In genomic region chr3:146747928-146748327, GRCh38 we compare ENCODE assay signal across 9 cellular contexts.
A peak's percentile ranks its signal among the peaks of the same experiment; 100 is the strongest.
DNase-seq lines count a peak whose midpoint lies in the region; TF ChIP-seq lines count a peak whose summit lies in the region.
"Had no signal": no experiment of that assay in that cellular context is flagged by ENCODE, and none has a peak within 500 bp of the region (broad histone marks: within the 10 kb centered on the region; RNA-seq: fewer than 3 reads in every experiment).

No MANE protein-coding gene starts in this region.

- no peak overlapping the region for H3K9ac ChIP-seq in neural progenitor cell

- TF ChIP-seq CTCF in cardiac fibroblast (IDR thresholded peaks at IDR 0.05; ENCODE audit: low read depth, low read length) (peak; percentile 42), neural progenitor cell (IDR thresholded peaks at IDR 0.05) (peak; percentile 40)

- DNase-seq in DMS114 treated with DMSO at 0.1 percent for 48 hours (lab: John Stamatoyannopoulos, UW; ENCODE audit: unreplicated experiment) = peak; percentile 31
- DNase-seq in Jurkat, Clone E6-1 (ENCODE audit: low read depth, low spot score) = peak; percentile 4
- DNase-seq in cardiac fibroblast (ENCODE audit: low read depth in 2 of 2) = peak; percentile 54 to 75
- no peak for DNase-seq in neural progenitor cell (ENCODE audit: low spot score)
- no peak for DNase-seq in SIG-M5 (lab: John Stamatoyannopoulos, UW)
- no peak for DNase-seq in activated CD4-positive, CD25-positive, alpha-beta regulatory T cell (lab: John Stamatoyannopoulos, UW)
- DNase-seq in stimulated activated naive CD4-positive, alpha-beta T cell treated with Interleukin-2 at 50 U/mL for 16 hours (lab: John Stamatoyannopoulos, UW) = no peak
- no peak for DNase-seq in activated CD4-positive, alpha-beta memory T cell treated with anti-CD3 and anti-CD28 coated beads, Interleukin-2, amount 10 ng/mL, durations not matched to agents 7 days and 5 days

- H3K27ac Mint-ChIP-seq in neural progenitor cell = no peak overlapping the region
- no peak overlapping the region for H3K27ac Mint-ChIP-seq in activated CD4-positive, alpha-beta memory T cell treated with anti-CD3 and anti-CD28 coated beads, Interleukin-2, amount 10 ng/mL, durations not matched to agents 7 days and 5 days
- H3K27ac Mint-ChIP-seq: memory B cell had no signal

- no peaks in the 10 kb centered on the region for H3K27me3 ChIP-seq in neural progenitor cell

- H3K4me1 ChIP-seq in neural progenitor cell = no peaks in the 10 kb centered on the region

- no peak overlapping the region for H3K4me2 ChIP-seq in neural progenitor cell

- peaks cover 14% of the 10 kb centered on the region for H3K9me3 Mint-ChIP-seq in neural progenitor cell
- peaks cover 2% of the 10 kb centered on the region for H3K9me3 Mint-ChIP-seq in activated CD4-positive, alpha-beta memory T cell treated with anti-CD3 and anti-CD28 coated beads, Interleukin-2, amount 10 ng/mL, durations not matched to agents 7 days and 5 days

- no peaks in the 10 kb centered on the region for H3F3A ChIP-seq in neural progenitor cell (ENCODE audit: low read depth)

- H3K9me3 ChIP-seq in neural progenitor cell (ENCODE audit: low read depth) = no peaks in the 10 kb centered on the region

- CTCF ChIA-PET in activated CD4-positive, alpha-beta memory T cell treated with anti-CD3 and anti-CD28 coated beads, Interleukin-2, amount 10 ng/mL, durations not matched to agents 7 days and 5 days (lab: Charles Lee) = no interaction called here

- no peaks in the 10 kb centered on the region for H4K20me1 ChIP-seq in neural progenitor cell (ENCODE audit: low read depth)

- peaks cover 2% of the 10 kb centered on the region for H3K36me3 Mint-ChIP-seq in neural progenitor cell
- no peaks in the 10 kb centered on the region for H3K36me3 Mint-ChIP-seq in activated CD4-positive, alpha-beta memory T cell treated with anti-CD3 and anti-CD28 coated beads, Interleukin-2, amount 10 ng/mL, durations not matched to agents 7 days and 5 days (ENCODE audit: low read depth)
- H3K36me3 Mint-ChIP-seq: memory B cell had no signal

- H3K4me3 ChIP-seq in Jurkat, Clone E6-1 (ENCODE audit: low read length) = no peak overlapping the region
- H3K4me3 ChIP-seq in cardiac fibroblast (replicated peaks in 1 of 2; ENCODE audit: low read depth in 2 of 2, low read length in 2 of 2) = no peak overlapping the region
- no peak overlapping the region for H3K4me3 ChIP-seq in neural progenitor cell

- H3K4me1 Mint-ChIP-seq in neural progenitor cell = peaks cover 28% of the 10 kb centered on the region
- H3K4me1 Mint-ChIP-seq in activated CD4-positive, alpha-beta memory T cell treated with anti-CD3 and anti-CD28 coated beads, Interleukin-2, amount 10 ng/mL, durations not matched to agents 7 days and 5 days = no peaks in the 10 kb centered on the region
- H3K4me1 Mint-ChIP-seq: memory B cell had no signal

- peak overlapping the region; percentile 30 for H2AFZ ChIP-seq in neural progenitor cell (replicated peaks)

- H3K27ac ChIP-seq in neural progenitor cell = no peak overlapping the region

- H3K79me2 ChIP-seq in neural progenitor cell (ENCODE audit: low read depth) = no peaks in the 10 kb centered on the region

- no peaks in the 10 kb centered on the region for H3K27me3 Mint-ChIP-seq in neural progenitor cell (ENCODE audit: insufficient read depth, low read depth)
- no peaks in the 10 kb centered on the region for H3K27me3 Mint-ChIP-seq in activated CD4-positive, alpha-beta memory T cell treated with anti-CD3 and anti-CD28 coated beads, Interleukin-2, amount 10 ng/mL, durations not matched to agents 7 days and 5 days
- H3K27me3 Mint-ChIP-seq: memory B cell had no signal

- H3K36me3 ChIP-seq in neural progenitor cell = no peaks in the 10 kb centered on the region

- no peak overlapping the region for H3K4me3 Mint-ChIP-seq in neural progenitor cell
- H3K4me3 Mint-ChIP-seq in activated CD4-positive, alpha-beta memory T cell treated with anti-CD3 and anti-CD28 coated beads, Interleukin-2, amount 10 ng/mL, durations not matched to agents 7 days and 5 days = no peak overlapping the region
- H3K4me3 Mint-ChIP-seq: memory B cell had no signal

- POLR2A ChIA-PET in activated CD4-positive, alpha-beta memory T cell treated with anti-CD3 and anti-CD28 coated beads, Interleukin-2, amount 10 ng/mL, durations not matched to agents 7 days and 5 days (lab: Charles Lee) = no interaction called here

Comparison
In these comparisons a context has a peak if more than half of its experiments do, and no peak if none do; other contexts are left out.
1. DNase-seq: peak in DMS114 treated with DMSO at 0.1 percent for 48 hours (single experiment), Jurkat, Clone E6-1 (single experiment) and cardiac fibroblast (2 of 2); none in neural progenitor cell (single experiment), SIG-M5 (single experiment), activated CD4-positive, CD25-positive, alpha-beta regulatory T cell (0 of 4), stimulated activated naive CD4-positive, alpha-beta T cell treated with Interleukin-2 at 50 U/mL for 16 hours (single experiment) and activated CD4-positive, alpha-beta memory T cell treated with anti-CD3 and anti-CD28 coated beads, Interleukin-2, amount 10 ng/mL, durations not matched to agents 7 days and 5 days (single experiment).